Comparison of ENCODE assay signal across 10 cellular contexts in genomic region chr15:100901702-100902435, GRCh38. TPM values are rescaled to one million over a fixed set of nuclear protein-coding genes. Genes with fewer than 3 reads are reported as not detected.
DNase-seq lines count a peak whose midpoint lies in the region; ATAC-seq and TF ChIP-seq lines count a peak whose summit lies in the region.
"Had no signal": no experiment of that assay in that cellular context is flagged by ENCODE, and none has a peak within 500 bp of the region (broad histone marks: within the 10 kb centered on the region; RNA-seq: fewer than 3 reads in every experiment).

No MANE protein-coding gene starts in this region.

- H3K9me3 Mint-ChIP-seq in endodermal cell, result peaks cover 2% of the 10 kb centered on the region
- H3K9me3 Mint-ChIP-seq in naive thymus-derived CD4-positive, alpha-beta T cell, result peaks cover 0 to 3% (median 0%) of the 10 kb centered on the region in 11 donors
- H3K9me3 Mint-ChIP-seq: activated CD4-positive, alpha-beta T cell treated with anti-CD3 and anti-CD28 coated beads, Interleukin-2, amount 10 ng/mL, durations not matched to agents 24 days and 14 days had no signal

- CTCF ChIA-PET in naive thymus-derived CD4-positive, alpha-beta T cell (lab: Charles Lee), result no interaction called here

- peaks cover 20% of the 10 kb centered on the region for H3K4me1 Mint-ChIP-seq in endodermal cell
- H3K4me1 Mint-ChIP-seq in naive thymus-derived CD4-positive, alpha-beta T cell, result no peaks in the 10 kb centered on the region
- H3K4me1 Mint-ChIP-seq: activated CD4-positive, alpha-beta T cell treated with anti-CD3 and anti-CD28 coated beads, Interleukin-2, amount 10 ng/mL, durations not matched to agents 24 days and 14 days had no signal

- intact Hi-C loops in tibial artery (cut with DNase I; ENCODE audit: low total_unique reads), result no loop called here
- intact Hi-C loops in naive thymus-derived CD4-positive, alpha-beta T cell (cut with micrococcal nuclease), result no loop called here

- H3K27me3 Mint-ChIP-seq in endodermal cell (ENCODE audit: insufficient read depth), result no peaks in the 10 kb centered on the region
- peaks cover 0 to 38% (median 3%) of the 10 kb centered on the region in 5 donors for H3K27me3 Mint-ChIP-seq in naive thymus-derived CD4-positive, alpha-beta T cell

- no peaks in the 10 kb centered on the region for H3K27me3 ChIP-seq in MG63
- H3K27me3 ChIP-seq in endodermal cell (ENCODE audit: control insufficient read depth, insufficient read depth, low read length, poor library complexity, severe bottlenecking), result no peaks in the 10 kb centered on the region
- peaks cover 0 to 19% of the 10 kb centered on the region in 2 donors for H3K27me3 ChIP-seq in tibial artery
- no peaks in the 10 kb centered on the region for H3K27me3 ChIP-seq in naive thymus-derived CD4-positive, alpha-beta T cell (ENCODE audit: control insufficient read depth in 2 of 2, insufficient read depth in 2 of 2, low read length in 2 of 2)

- H3K9me3 ChIP-seq in MG63, result no peaks in the 10 kb centered on the region
- no peaks in the 10 kb centered on the region for H3K9me3 ChIP-seq in endodermal cell (ENCODE audit: control insufficient read depth, low read length)
- no peaks in the 10 kb centered on the region for H3K9me3 ChIP-seq in tibial artery
- no peaks in the 10 kb centered on the region for H3K9me3 ChIP-seq in naive thymus-derived CD4-positive, alpha-beta T cell (ENCODE audit: control insufficient read depth in 2 of 3, low read length in 3 of 3)

- H3K9ac ChIP-seq in endodermal cell (ENCODE audit: extremely low read depth, low read length, poor library complexity, severe bottlenecking), result no peak overlapping the region

- DNase-seq in MG63, result peak; percentile 72
- DNase-seq in endodermal cell, result peak; percentile 33
- peak; percentile 78 for DNase-seq in mesenteric fat pad (ENCODE audit: low spot score)
- DNase-seq in tibial artery, result no peak
- no peak for DNase-seq in GM19240 (ENCODE audit: insufficient read length, low spot score)
- DNase-seq in NCI-H510A (lab: John Stamatoyannopoulos, UW), result no peak
- no peak for DNase-seq in naive thymus-derived CD4-positive, alpha-beta T cell
- DNase-seq in NCI-H69 (lab: John Stamatoyannopoulos, UW), result no peak
- DNase-seq: activated CD4-positive, alpha-beta T cell treated with anti-CD3 and anti-CD28 coated beads, Interleukin-2, amount 10 ng/mL, durations not matched to agents 24 days and 14 days had no signal

- no peak overlapping the region for H3K27ac Mint-ChIP-seq in endodermal cell
- H3K27ac Mint-ChIP-seq in naive thymus-derived CD4-positive, alpha-beta T cell, result no peak overlapping the region
- H3K27ac Mint-ChIP-seq: activated CD4-positive, alpha-beta T cell treated with anti-CD3 and anti-CD28 coated beads, Interleukin-2, amount 10 ng/mL, durations not matched to agents 24 days and 14 days had no signal

- WGBS in endodermal cell (ENCODE audit: insufficient coverage in 1 of 2, insufficient read length in 1 of 2), 2 experiments, result 93 to 94% methylated on average over 14 of the region's 14 CpGs

- TF ChIP-seq CTCF in endodermal cell (conservative IDR thresholded peaks at IDR 0.05) (no peak), tibial artery (IDR thresholded peaks at IDR 0.05) (no peak)

- H3K36me3 ChIP-seq in MG63 (peaks cover 97% of the 10 kb centered on the region), endodermal cell (ENCODE audit: control insufficient read depth, insufficient read depth, low read length) (peaks cover 18% of the 10 kb centered on the region), tibial artery (no peaks in the 10 kb centered on the region)
- no peaks in the 10 kb centered on the region for H3K36me3 ChIP-seq in naive thymus-derived CD4-positive, alpha-beta T cell (ENCODE audit: control insufficient read depth in 2 of 3, insufficient read depth in 3 of 3, low read length in 3 of 3)

- H3K4me3 Mint-ChIP-seq in endodermal cell, result no peak overlapping the region
- H3K4me3 Mint-ChIP-seq in naive thymus-derived CD4-positive, alpha-beta T cell, result no peak overlapping the region
- H3K4me3 Mint-ChIP-seq: activated CD4-positive, alpha-beta T cell treated with anti-CD3 and anti-CD28 coated beads, Interleukin-2, amount 10 ng/mL, durations not matched to agents 24 days and 14 days had no signal

- POLR2A ChIA-PET in naive thymus-derived CD4-positive, alpha-beta T cell (lab: Charles Lee), result no interaction called here

- no peak for ATAC-seq in naive thymus-derived CD4-positive, alpha-beta T cell
- ATAC-seq: Panc1 had no signal

- H3K4me3 ChIP-seq in MG63 (0 out of 2 replicates have a peak overlapping the region, but pooled peaks have one; percentile 3), endodermal cell (ENCODE audit: low read length) (no peak overlapping the region), tibial artery (peak overlapping the region; percentile 36 to 44)
- H3K4me3 ChIP-seq in naive thymus-derived CD4-positive, alpha-beta T cell (ENCODE audit: low read length), result no peak overlapping the region

- H3K27ac ChIP-seq in endodermal cell (ENCODE audit: low read depth, low read length) (no peak overlapping the region), tibial artery (peak overlapping the region; percentile 47 to 63)
- no peak overlapping the region for H3K27ac ChIP-seq in naive thymus-derived CD4-positive, alpha-beta T cell (ENCODE audit: low read depth, low read length)

- peaks cover 17% of the 10 kb centered on the region for H3K4me1 ChIP-seq in endodermal cell (ENCODE audit: control insufficient read depth, insufficient read depth, low read length)
- H3K4me1 ChIP-seq in tibial artery, result peaks cover 0 to 19% (median 7%) of the 10 kb centered on the region in 4 donors
- H3K4me1 ChIP-seq in naive thymus-derived CD4-positive, alpha-beta T cell (ENCODE audit: control insufficient read depth in 2 of 2, insufficient read depth in 2 of 2, low read length in 2 of 2), result no peaks in the 10 kb centered on the region

- peaks cover 16% of the 10 kb centered on the region for H3K36me3 Mint-ChIP-seq in endodermal cell (ENCODE audit: low read depth)
- no peaks in the 10 kb centered on the region for H3K36me3 Mint-ChIP-seq in naive thymus-derived CD4-positive, alpha-beta T cell

RNA-seq across cellular contexts. Expression of gene LRRK1, which starts 17.3 kb away (rescaled TPM):
- 4.4 and 10.4 TPM in 2 replicates for total RNA-seq in MG63 (2014; rRNA removed; shearing (Covaris generic); ENCODE audit: low replicate concordance)
- total RNA-seq in endodermal cell, result 1 to 10 TPM; 2.7 to 5.1 TPM
- 0.36 TPM for polyA plus RNA-seq in endodermal cell (2013, experiment 1 of 2)
- polyA plus RNA-seq in endodermal cell (2013, experiment 2 of 2), result 0.37 TPM
- 23.5 TPM for total RNA-seq in mesenteric fat pad
- 10 to 100 TPM in 1 of 5 experiments, 1 to 10 TPM in 1, under 1 TPM in 3; 0.54 to 15.1 (median 0.60) TPM for total RNA-seq in naive thymus-derived CD4-positive, alpha-beta T cell
- polyA plus RNA-seq in naive thymus-derived CD4-positive, alpha-beta T cell, result not detected

RNA-seq across cellular contexts. Expression of gene ALDH1A3, which starts 22.2 kb away (rescaled TPM):
- 879 and 1,090 TPM in 2 replicates for total RNA-seq in MG63 (2014; rRNA removed; shearing (Covaris generic); ENCODE audit: low replicate concordance)
- total RNA-seq in endodermal cell, result 1 to 10 TPM; 6.9 to 7.3 TPM
- 2.3 TPM for polyA plus RNA-seq in endodermal cell (2013, experiment 1 of 2)
- 3.1 TPM for polyA plus RNA-seq in endodermal cell (2013, experiment 2 of 2)
- total RNA-seq in mesenteric fat pad, result 194 TPM
- total RNA-seq in naive thymus-derived CD4-positive, alpha-beta T cell, result not detected
- not detected for polyA plus RNA-seq in naive thymus-derived CD4-positive, alpha-beta T cell
- total RNA-seq: activated CD4-positive, alpha-beta T cell treated with anti-CD3 and anti-CD28 coated beads, Interleukin-2, amount 10 ng/mL, durations not matched to agents 24 days and 14 days had no signal

Comparison
In these comparisons a context has a peak if more than half of its experiments do, and no peak if none do; other contexts are left out.
1. DNase-seq: peak in MG63 (single experiment), endodermal cell (single experiment) and mesenteric fat pad (single experiment); none in tibial artery (0 of 2), GM19240 (single experiment), NCI-H510A (single experiment), naive thymus-derived CD4-positive, alpha-beta T cell (0 of 9) and NCI-H69 (single experiment).
2. H3K4me3 ChIP-seq: peak in MG63 (single experiment) and tibial artery (2 of 2); none in endodermal cell (single experiment) and naive thymus-derived CD4-positive, alpha-beta T cell (single experiment).
3. H3K27ac ChIP-seq: peak in tibial artery (2 of 2); none in endodermal cell (single experiment) and naive thymus-derived CD4-positive, alpha-beta T cell (single experiment).
4. RNA of gene ALDH1A3, which starts 22.2 kb away (total RNA-seq): 879 to 1,090 TPM in MG63 and 194 TPM in mesenteric fat pad (single experiment); 6.9 to 7.3 TPM in endodermal cell and not detected in naive thymus-derived CD4-positive, alpha-beta T cell; every median in the first group is over 10 times any median in the second.